Comparison of ENCODE assay signal across 1 cellular context in genomic region chr10:110774069-110775021, GRCh38.
TF ChIP-seq lines count a peak whose summit lies in the region.

No MANE protein-coding gene starts in this region.

TF ChIP-seq in K562, 482 proteins besides CTCF, POLR2A, EP300 and RAD21 (continued from another document):
- TF ChIP-seq FOXK2 (conservative IDR thresholded peaks at IDR 0.05 in 1 of 2, IDR thresholded peaks at IDR 0.05 in 1 of 2; ENCODE audit: low read depth in 2 of 2), result peak in 1 of 2 experiments; percentile 27; a peak in 2 of 4 replicates
- peak; percentile 15 to 63; a peak in 2 of 4 replicates for TF ChIP-seq TRIM24 (IDR thresholded peaks at IDR 0.05)
- peak; percentile 47; the same call in 1 of the 2 replicates for TF ChIP-seq PHB2 (IDR thresholded peaks at IDR 0.05; ENCODE audit: low read depth)
- TF ChIP-seq MLLT1 (IDR thresholded peaks at IDR 0.05), result peak in 1 of 2 experiments; percentile 91; a peak in 2 of 4 replicates
- TF ChIP-seq RNF2 (IDR thresholded peaks at IDR 0.05), result peak; percentile 54; the same call in 1 of the 2 replicates
